In genomic region chr13:33284916-33285315, GRCh38 we compare ENCODE assay signal across 8 cellular contexts. TPM values are rescaled to one million over a fixed set of nuclear protein-coding genes. Genes with fewer than 3 reads are reported as not detected.
DNase-seq lines count a peak whose midpoint lies in the region; ATAC-seq and TF ChIP-seq lines count a peak whose summit lies in the region.

No MANE protein-coding gene starts in this region.

- H3K4me3 ChIP-seq in GM12875 (ENCODE audit: low read depth, low read length) (peak overlapping the region; percentile 71), subcutaneous abdominal adipose tissue (ENCODE audit: low read depth in 1 of 5, low read length in 5 of 5) (peak overlapping the region; percentile 85 to 99 (median 99))

- H3K4me1 ChIP-seq in subcutaneous abdominal adipose tissue (ENCODE audit: control insufficient read depth in 5 of 5, insufficient read depth in 5 of 5, low read length in 5 of 5), result peaks cover 2 to 55% (median 47%) of the 10 kb centered on the region in 5 donors

- no peaks in the 10 kb centered on the region for H3K27me3 ChIP-seq in subcutaneous abdominal adipose tissue (ENCODE audit: control insufficient read depth in 5 of 5, insufficient read depth in 4 of 5, low read length in 5 of 5)

- ATAC-seq in HG02884 (IDR thresholded peaks at IDR 0.05; ENCODE audit: unreplicated experiment) (peak; percentile 21), HG03175 (IDR thresholded peaks at IDR 0.05; ENCODE audit: unreplicated experiment) (no peak)

- no peaks in the 10 kb centered on the region for H3K36me3 ChIP-seq in subcutaneous abdominal adipose tissue (ENCODE audit: control insufficient read depth in 5 of 5, insufficient read depth in 5 of 5, low read length in 5 of 5)

- no peak for TF ChIP-seq CTCF in GM12875 (IDR thresholded peaks at IDR 0.05; ENCODE audit: borderline replicate concordance, insufficient read depth, low read depth, low read length)

- peak overlapping the region; percentile 98 for H3K27ac ChIP-seq in subcutaneous abdominal adipose tissue (ENCODE audit: low read depth, low read length)

- H3K9me3 ChIP-seq in subcutaneous abdominal adipose tissue (ENCODE audit: control insufficient read depth in 5 of 5, low read length in 5 of 5), result no peaks in the 10 kb centered on the region

- DNase-seq in astrocyte of the hippocampus (ENCODE audit: low read depth, low spot score), result peak; percentile 57
- peak; percentile 63 for DNase-seq in kidney glomerular epithelial cell (lab: John Stamatoyannopoulos, UW)
- DNase-seq in occipital lobe (lab: John Stamatoyannopoulos, UW), result no peak
- no peak for DNase-seq in cerebellum (ENCODE audit: low spot score)

- H3K9ac ChIP-seq in subcutaneous abdominal adipose tissue (ENCODE audit: low read length in 5 of 5), result peak overlapping the region; percentile 83 to 98 (median 96)

RNA-seq across cellular contexts. Expression of gene STARD13, which starts 0.6 kb away (rescaled TPM):
- 12.3 TPM for total RNA-seq in occipital lobe
- total RNA-seq in cerebellum, result 28.0 TPM

Comparison
In these comparisons a context has a peak if more than half of its experiments do, and no peak if none do; other contexts are left out.
1. DNase-seq: peak in astrocyte of the hippocampus (single experiment) and kidney glomerular epithelial cell (single experiment); none in occipital lobe (single experiment) and cerebellum (single experiment).